In genomic region chr12:33166260-33166659, GRCh38 we compare ENCODE assay signal across 1 cellular context.
TF ChIP-seq lines count a peak whose summit lies in the region.

No MANE protein-coding gene starts in this region.

TF ChIP-seq in HEK293, 187 proteins besides CTCF, POLR2A, EP300 and RAD21 (continued from another document):
- TF ChIP-seq, protein P1, sequence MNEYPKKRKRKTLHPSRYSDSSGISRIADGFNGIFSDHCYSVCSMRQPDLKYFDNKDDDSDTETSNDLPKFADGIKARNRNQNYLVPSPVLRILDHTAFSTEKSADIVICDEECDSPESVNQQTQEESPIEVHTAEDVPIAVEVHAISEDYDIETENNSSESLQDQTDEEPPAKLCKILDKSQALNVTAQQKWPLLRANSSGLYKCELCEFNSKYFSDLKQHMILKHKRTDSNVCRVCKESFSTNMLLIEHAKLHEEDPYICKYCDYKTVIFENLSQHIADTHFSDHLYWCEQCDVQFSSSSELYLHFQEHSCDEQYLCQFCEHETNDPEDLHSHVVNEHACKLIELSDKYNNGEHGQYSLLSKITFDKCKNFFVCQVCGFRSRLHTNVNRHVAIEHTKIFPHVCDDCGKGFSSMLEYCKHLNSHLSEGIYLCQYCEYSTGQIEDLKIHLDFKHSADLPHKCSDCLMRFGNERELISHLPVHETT (tag by site-specific recombination; IDR thresholded peaks at IDR 0.05), result 0 out of 2 replicates have a peak, but pooled peaks have one; percentile 23
- TF ChIP-seq ZNF501 (tag by site-specific recombination; IDR thresholded peaks at IDR 0.05) (0 out of 2 replicates have a peak, but pooled peaks have one; percentile 42), ZNF510 (tag by site-specific recombination; IDR thresholded peaks at IDR 0.05; ENCODE audit: insufficient replicate concordance) (peak; percentile 50), ZNF394 (tag by site-specific recombination; IDR thresholded peaks at IDR 0.05; ENCODE audit: borderline replicate concordance) (peak; percentile 93), ZNF518A (tag by site-specific recombination; conservative IDR thresholded peaks at IDR 0.05; ENCODE audit: low read depth) (peak; percentile 86), ZBTB8A (tag by site-specific recombination; IDR thresholded peaks at IDR 0.05) (peak; percentile 73), ZNF433 (tag by site-specific recombination; IDR thresholded peaks at IDR 0.05; ENCODE audit: low read depth) (0 out of 2 replicates have a peak, but pooled peaks have one; percentile 34), ZNF426 (tag by site-specific recombination; IDR thresholded peaks at IDR 0.05) (peak; percentile 84)
- TF ChIP-seq, protein P2, sequence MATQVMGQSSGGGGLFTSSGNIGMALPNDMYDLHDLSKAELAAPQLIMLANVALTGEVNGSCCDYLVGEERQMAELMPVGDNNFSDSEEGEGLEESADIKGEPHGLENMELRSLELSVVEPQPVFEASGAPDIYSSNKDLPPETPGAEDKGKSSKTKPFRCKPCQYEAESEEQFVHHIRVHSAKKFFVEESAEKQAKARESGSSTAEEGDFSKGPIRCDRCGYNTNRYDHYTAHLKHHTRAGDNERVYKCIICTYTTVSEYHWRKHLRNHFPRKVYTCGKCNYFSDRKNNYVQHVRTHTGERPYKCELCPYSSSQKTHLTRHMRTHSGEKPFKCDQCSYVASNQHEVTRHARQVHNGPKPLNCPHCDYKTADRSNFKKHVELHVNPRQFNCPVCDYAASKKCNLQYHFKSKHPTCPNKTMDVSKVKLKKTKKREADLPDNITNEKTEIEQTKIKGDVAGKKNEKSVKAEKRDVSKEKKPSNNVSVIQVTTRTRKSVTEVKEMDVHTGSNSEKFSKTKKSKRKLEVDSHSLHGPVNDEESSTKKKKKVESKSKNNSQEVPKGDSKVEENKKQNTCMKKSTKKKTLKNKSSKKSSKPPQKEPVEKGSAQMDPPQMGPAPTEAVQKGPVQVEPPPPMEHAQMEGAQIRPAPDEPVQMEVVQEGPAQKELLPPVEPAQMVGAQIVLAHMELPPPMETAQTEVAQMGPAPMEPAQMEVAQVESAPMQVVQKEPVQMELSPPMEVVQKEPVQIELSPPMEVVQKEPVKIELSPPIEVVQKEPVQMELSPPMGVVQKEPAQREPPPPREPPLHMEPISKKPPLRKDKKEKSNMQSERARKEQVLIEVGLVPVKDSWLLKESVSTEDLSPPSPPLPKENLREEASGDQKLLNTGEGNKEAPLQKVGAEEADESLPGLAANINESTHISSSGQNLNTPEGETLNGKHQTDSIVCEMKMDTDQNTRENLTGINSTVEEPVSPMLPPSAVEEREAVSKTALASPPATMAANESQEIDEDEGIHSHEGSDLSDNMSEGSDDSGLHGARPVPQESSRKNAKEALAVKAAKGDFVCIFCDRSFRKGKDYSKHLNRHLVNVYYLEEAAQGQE (tag by site-specific recombination; IDR thresholded peaks at IDR 0.05), result peak; percentile 64; the same call in 1 of the 2 replicates
